Comparison of ENCODE assay signal across 16 cellular contexts in the genomic region with DNA sequence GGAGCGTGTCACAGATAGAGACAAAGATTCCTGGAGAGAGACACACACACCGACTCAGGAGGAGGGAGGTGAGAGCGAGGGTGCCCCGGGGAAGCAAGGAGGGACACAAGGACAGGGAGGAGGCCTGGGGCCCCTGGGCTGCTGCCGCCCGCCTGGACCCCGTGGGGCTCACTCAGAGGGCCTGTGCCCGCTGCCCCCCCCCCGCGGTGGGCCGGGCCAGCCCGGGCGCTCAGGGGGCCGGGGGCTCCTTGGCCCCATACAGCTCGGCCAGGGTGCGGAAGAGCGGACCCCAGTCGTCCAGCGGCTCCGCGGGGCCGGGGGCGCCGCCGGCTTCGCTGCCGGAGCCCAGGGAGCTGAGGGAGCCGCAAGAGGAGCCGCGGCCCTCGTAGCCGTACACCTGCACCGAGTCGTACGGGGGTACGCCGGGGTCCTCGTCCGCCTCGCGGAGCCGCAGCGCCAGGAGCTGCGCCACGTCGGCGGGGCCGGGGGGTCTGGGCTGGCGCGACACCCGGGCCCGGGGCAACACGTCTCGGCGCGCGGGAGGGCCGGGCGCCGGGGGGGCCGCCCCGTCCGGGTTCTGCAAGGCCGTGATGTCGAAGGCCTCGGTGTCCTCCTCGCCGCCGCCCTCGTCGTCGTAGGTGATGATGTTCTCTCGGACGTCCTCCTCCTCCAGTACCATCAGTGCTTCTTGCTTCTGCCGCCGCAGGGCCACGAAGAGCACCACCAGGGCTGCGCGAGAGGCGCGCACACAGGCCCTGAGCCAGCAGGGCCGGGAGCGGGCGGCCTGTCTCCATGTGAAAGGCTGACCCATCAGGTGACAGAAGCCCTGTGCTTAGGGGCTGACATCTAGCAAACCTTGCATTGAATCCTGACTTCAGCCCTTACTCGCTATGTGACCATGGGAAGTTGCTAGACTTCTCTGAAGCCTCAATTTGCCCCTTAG. TPM values are rescaled to one million over a fixed set of nuclear protein-coding genes. Genes with fewer than 3 reads are reported as not detected.
"Had no signal": no experiment of that assay in that cellular context is flagged by ENCODE, and none has a peak within 500 bp of the region (broad histone marks: within the 10 kb centered on the region; RNA-seq: fewer than 3 reads in every experiment).

No MANE protein-coding gene starts in this region.

- H3K36me3 ChIP-seq: ascending aorta, cardiac muscle cell had no signal

- H3K27ac Mint-ChIP-seq: activated CD4-positive, alpha-beta T cell treated with anti-CD3 and anti-CD28 coated beads for 36 hours; activated naive CD8-positive, alpha-beta T cell treated with anti-CD3 and anti-CD28 coated beads, Interleukin-2, amount 50 U/mL, for 24 hours; stimulated activated naive B cell treated with anti-CD40 and anti-IgM and Interleukin-4, amounts not matched to agents 10 μg/mL and 1 μg/mL and 100 μg/mL, for 72 hours had no signal

- H3K27ac ChIP-seq: ascending aorta, cardiac muscle cell had no signal

- H3K27me3 Mint-ChIP-seq: activated naive CD8-positive, alpha-beta T cell treated with anti-CD3 and anti-CD28 coated beads, Interleukin-2, amount 50 U/mL, for 24 hours had no signal

- H3K9me3 Mint-ChIP-seq: activated naive CD8-positive, alpha-beta T cell treated with anti-CD3 and anti-CD28 coated beads, Interleukin-2, amount 50 U/mL, for 24 hours; stimulated activated naive B cell treated with anti-CD40 and anti-IgM and Interleukin-4, amounts not matched to agents 10 μg/mL and 1 μg/mL and 100 μg/mL, for 72 hours had no signal

- H3K4me3 ChIP-seq: ascending aorta, cardiac muscle cell had no signal

- H3K4me1 ChIP-seq: ascending aorta had no signal

- DNase-seq: activated CD4-positive, alpha-beta T cell treated with anti-CD3 and anti-CD28 coated beads for 36 hours; activated naive CD4-positive, alpha-beta T cell treated with Interleukin-2 at 50 U/mL for 16 hours; activated naive CD8-positive, alpha-beta T cell treated with anti-CD3 and anti-CD28 coated beads, Interleukin-2, amount 50 U/mL, for 24 hours; effector CD4-positive, alpha-beta T cell; midbrain; SIG-M5; stimulated activated CD4-positive, alpha-beta T cell treated with anti-CD3 and anti-CD28 coated beads, Interleukin-1b, Interleukin-23, amount 100 ng/mL, for 48 hours; stimulated activated naive B cell treated with anti-CD40 and anti-IgM and Interleukin-4, amounts not matched to agents 10 μg/mL and 1 μg/mL and 100 μg/mL, for 72 hours had no signal

- ATAC-seq: activated CD4-positive, alpha-beta T cell treated with anti-CD3 and anti-CD28 coated beads for 36 hours; activated naive CD8-positive, alpha-beta T cell treated with anti-CD3 and anti-CD28 coated beads, Interleukin-2, amount 50 U/mL, for 24 hours; stimulated activated naive B cell treated with anti-CD40 and anti-IgM and Interleukin-4, amounts not matched to agents 10 μg/mL and 1 μg/mL and 100 μg/mL, for 72 hours had no signal

- H3K4me3 Mint-ChIP-seq: activated CD4-positive, alpha-beta T cell treated with anti-CD3 and anti-CD28 coated beads for 36 hours; activated naive CD8-positive, alpha-beta T cell treated with anti-CD3 and anti-CD28 coated beads, Interleukin-2, amount 50 U/mL, for 24 hours; stimulated activated naive B cell treated with anti-CD40 and anti-IgM and Interleukin-4, amounts not matched to agents 10 μg/mL and 1 μg/mL and 100 μg/mL, for 72 hours had no signal

- H3K27me3 ChIP-seq: ascending aorta, cardiac muscle cell had no signal

- H3K9me3 ChIP-seq: ascending aorta had no signal

- H3K4me1 Mint-ChIP-seq: activated CD4-positive, alpha-beta T cell treated with anti-CD3 and anti-CD28 coated beads for 36 hours; activated naive CD8-positive, alpha-beta T cell treated with anti-CD3 and anti-CD28 coated beads, Interleukin-2, amount 50 U/mL, for 24 hours; stimulated activated naive B cell treated with anti-CD40 and anti-IgM and Interleukin-4, amounts not matched to agents 10 μg/mL and 1 μg/mL and 100 μg/mL, for 72 hours had no signal

RNA-seq across cellular contexts. Expression of gene PSMB11, which starts 6.0 kb away (rescaled TPM):
- total RNA-seq: activated CD4-positive, alpha-beta T cell treated with anti-CD3 and anti-CD28 coated beads for 36 hours; ascending aorta; glomerular endothelial cell; liver; posterior vena cava; T-helper 2 cell treated with Interferon-gamma antibody and Interleukin-4, amounts not matched to agents 100 ng/mL and 5 ng/mL, for 36 hours; temporal lobe; ureter had no signal
